In the genomic region with DNA sequence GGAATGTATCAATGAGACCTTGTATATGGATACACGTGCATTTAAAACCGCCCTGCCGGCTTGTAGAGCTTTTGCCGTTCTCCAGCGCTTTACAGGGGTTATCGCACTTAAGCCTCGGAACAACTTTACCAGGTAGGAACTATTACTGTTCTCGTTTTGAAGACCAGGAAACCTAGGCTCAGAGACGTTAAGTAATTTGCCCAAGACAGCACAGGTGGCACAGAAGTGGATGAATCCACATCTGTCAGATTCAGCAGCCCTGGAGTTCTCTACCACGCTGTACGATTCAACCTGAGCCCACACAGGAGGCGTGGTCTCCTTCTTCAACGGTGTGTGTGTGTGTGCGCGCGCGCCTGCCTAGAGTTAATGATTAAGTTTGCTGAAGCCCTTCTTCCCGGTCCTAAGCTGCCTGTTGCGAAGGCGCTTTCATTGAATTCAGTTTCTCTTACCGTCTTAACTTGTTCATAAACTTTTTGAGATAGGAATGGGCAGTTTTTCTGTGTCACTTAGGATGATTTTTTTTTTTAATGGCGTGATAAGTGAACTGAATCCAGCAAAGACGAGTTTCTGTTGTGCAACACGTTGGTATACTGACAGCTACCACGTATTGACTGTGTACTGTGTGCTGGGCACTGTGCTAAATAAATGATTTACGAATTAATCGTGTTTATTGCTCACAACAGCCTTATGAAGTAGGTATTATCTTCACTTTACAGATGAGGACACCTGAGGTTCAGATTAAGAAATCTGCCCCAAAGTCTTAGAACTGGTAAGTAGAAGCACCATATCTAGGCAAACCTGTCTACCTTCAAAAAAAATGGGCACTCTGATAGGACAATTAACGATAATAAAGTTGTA, we compare ENCODE assay signal across 1 cellular context.
TF ChIP-seq lines count a peak whose summit lies in the region.

No MANE protein-coding gene starts in this region.

TF ChIP-seq in K562, 482 proteins besides CTCF, POLR2A, EP300 and RAD21 (continued from another document and continues in another):
- TF ChIP-seq, protein P1, sequence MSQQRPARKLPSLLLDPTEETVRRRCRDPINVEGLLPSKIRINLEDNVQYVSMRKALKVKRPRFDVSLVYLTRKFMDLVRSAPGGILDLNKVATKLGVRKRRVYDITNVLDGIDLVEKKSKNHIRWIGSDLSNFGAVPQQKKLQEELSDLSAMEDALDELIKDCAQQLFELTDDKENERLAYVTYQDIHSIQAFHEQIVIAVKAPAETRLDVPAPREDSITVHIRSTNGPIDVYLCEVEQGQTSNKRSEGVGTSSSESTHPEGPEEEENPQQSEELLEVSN (IDR thresholded peaks at IDR 0.05; ENCODE audit: borderline replicate concordance in 1 of 2, extremely low read depth in 1 of 2, insufficient read depth in 1 of 2, insufficient read length in 1 of 2, low read depth in 1 of 2, low read length in 1 of 2, poor library complexity in 1 of 2, severe bottlenecking in 1 of 2), result peak in 1 of 2 experiments; percentile 3
- TF ChIP-seq ZFPM2 (CRISPR knock-in tag; IDR thresholded peaks at IDR 0.05) (no peak), SMARCA4 (IDR thresholded peaks at IDR 0.05) (0 out of 2 replicates have a peak, but pooled peaks have one; percentile 2), ZNF696 (CRISPR knock-in tag; conservative IDR thresholded peaks at IDR 0.05) (no peak), LEF1 (IDR thresholded peaks at IDR 0.05) (0 out of 2 replicates have a peak, but pooled peaks have one; percentile 8), L3MBTL2 (IDR thresholded peaks at IDR 0.05) (0 out of 2 replicates have a peak, but pooled peaks have one; percentile 16), ZKSCAN1 (IDR thresholded peaks at IDR 0.05; ENCODE audit: low read depth, low read length) (no peak), MEF2A (IDR thresholded peaks at IDR 0.05; ENCODE audit: control insufficient read depth, low read depth, low read length) (no peak), BRD9 (IDR thresholded peaks at IDR 0.05; ENCODE audit: low read depth, partially characterized antibody) (peak; percentile 96), SREBF1 (IDR thresholded peaks at IDR 0.05; ENCODE audit: borderline replicate concordance, low read depth, low read length) (no peak), ZC3H11A (IDR thresholded peaks at IDR 0.05; ENCODE audit: low read depth, low read length) (no peak), ZNF23 (CRISPR knock-in tag; IDR thresholded peaks at IDR 0.05) (no peak), EZH2 (IDR thresholded peaks at IDR 0.05; ENCODE audit: borderline replicate concordance, low read depth, low read length) (no peak), RB1 (IDR thresholded peaks at IDR 0.05; ENCODE audit: low read depth) (no peak), POLR2AphosphoS5 (IDR thresholded peaks at IDR 0.05; ENCODE audit: control insufficient read depth, insufficient read depth, low read depth, low read length) (peak; percentile 56; the same call in 1 of the 2 replicates), C11orf30 (IDR thresholded peaks at IDR 0.05; ENCODE audit: low read depth) (no peak), ARHGAP35 (IDR thresholded peaks at IDR 0.05; ENCODE audit: partially characterized antibody) (no peak), PCBP1 (IDR thresholded peaks at IDR 0.05; ENCODE audit: low read depth, low read length, poor library complexity, severe bottlenecking) (no peak)
- TF ChIP-seq, protein P2, sequence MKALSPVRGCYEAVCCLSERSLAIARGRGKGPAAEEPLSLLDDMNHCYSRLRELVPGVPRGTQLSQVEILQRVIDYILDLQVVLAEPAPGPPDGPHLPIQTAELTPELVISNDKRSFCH (CRISPR knock-in tag; IDR thresholded peaks at IDR 0.05), result no peak
- TF ChIP-seq, protein P2 (tag; IDR thresholded peaks at IDR 0.05), result no peak
- TF ChIP-seq, protein P3, sequence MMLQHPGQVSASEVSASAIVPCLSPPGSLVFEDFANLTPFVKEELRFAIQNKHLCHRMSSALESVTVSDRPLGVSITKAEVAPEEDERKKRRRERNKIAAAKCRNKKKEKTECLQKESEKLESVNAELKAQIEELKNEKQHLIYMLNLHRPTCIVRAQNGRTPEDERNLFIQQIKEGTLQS (IDR thresholded peaks at IDR 0.05), result no peak
- TF ChIP-seq, protein P3 (CRISPR knock-in tag; conservative IDR thresholded peaks at IDR 0.05), result no peak
- TF ChIP-seq, protein P4, sequence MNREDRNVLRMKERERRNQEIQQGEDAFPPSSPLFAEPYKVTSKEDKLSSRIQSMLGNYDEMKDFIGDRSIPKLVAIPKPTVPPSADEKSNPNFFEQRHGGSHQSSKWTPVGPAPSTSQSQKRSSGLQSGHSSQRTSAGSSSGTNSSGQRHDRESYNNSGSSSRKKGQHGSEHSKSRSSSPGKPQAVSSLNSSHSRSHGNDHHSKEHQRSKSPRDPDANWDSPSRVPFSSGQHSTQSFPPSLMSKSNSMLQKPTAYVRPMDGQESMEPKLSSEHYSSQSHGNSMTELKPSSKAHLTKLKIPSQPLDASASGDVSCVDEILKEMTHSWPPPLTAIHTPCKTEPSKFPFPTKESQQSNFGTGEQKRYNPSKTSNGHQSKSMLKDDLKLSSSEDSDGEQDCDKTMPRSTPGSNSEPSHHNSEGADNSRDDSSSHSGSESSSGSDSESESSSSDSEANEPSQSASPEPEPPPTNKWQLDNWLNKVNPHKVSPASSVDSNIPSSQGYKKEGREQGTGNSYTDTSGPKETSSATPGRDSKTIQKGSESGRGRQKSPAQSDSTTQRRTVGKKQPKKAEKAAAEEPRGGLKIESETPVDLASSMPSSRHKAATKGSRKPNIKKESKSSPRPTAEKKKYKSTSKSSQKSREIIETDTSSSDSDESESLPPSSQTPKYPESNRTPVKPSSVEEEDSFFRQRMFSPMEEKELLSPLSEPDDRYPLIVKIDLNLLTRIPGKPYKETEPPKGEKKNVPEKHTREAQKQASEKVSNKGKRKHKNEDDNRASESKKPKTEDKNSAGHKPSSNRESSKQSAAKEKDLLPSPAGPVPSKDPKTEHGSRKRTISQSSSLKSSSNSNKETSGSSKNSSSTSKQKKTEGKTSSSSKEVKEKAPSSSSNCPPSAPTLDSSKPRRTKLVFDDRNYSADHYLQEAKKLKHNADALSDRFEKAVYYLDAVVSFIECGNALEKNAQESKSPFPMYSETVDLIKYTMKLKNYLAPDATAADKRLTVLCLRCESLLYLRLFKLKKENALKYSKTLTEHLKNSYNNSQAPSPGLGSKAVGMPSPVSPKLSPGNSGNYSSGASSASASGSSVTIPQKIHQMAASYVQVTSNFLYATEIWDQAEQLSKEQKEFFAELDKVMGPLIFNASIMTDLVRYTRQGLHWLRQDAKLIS (CRISPR knock-in tag; IDR thresholded peaks at IDR 0.05), result 0 out of 2 replicates have a peak, but pooled peaks have one; percentile 8
- TF ChIP-seq, protein P5, sequence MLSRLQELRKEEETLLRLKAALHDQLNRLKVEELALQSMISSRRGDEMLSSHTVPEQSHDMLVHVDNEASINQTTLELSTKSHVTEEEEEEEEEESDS (CRISPR knock-in tag; IDR thresholded peaks at IDR 0.05), result no peak
- TF ChIP-seq, protein P6, sequence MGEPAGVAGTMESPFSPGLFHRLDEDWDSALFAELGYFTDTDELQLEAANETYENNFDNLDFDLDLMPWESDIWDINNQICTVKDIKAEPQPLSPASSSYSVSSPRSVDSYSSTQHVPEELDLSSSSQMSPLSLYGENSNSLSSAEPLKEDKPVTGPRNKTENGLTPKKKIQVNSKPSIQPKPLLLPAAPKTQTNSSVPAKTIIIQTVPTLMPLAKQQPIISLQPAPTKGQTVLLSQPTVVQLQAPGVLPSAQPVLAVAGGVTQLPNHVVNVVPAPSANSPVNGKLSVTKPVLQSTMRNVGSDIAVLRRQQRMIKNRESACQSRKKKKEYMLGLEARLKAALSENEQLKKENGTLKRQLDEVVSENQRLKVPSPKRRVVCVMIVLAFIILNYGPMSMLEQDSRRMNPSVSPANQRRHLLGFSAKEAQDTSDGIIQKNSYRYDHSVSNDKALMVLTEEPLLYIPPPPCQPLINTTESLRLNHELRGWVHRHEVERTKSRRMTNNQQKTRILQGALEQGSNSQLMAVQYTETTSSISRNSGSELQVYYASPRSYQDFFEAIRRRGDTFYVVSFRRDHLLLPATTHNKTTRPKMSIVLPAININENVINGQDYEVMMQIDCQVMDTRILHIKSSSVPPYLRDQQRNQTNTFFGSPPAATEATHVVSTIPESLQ (CRISPR knock-in tag; IDR thresholded peaks at IDR 0.05), result no peak
- TF ChIP-seq, protein P7, sequence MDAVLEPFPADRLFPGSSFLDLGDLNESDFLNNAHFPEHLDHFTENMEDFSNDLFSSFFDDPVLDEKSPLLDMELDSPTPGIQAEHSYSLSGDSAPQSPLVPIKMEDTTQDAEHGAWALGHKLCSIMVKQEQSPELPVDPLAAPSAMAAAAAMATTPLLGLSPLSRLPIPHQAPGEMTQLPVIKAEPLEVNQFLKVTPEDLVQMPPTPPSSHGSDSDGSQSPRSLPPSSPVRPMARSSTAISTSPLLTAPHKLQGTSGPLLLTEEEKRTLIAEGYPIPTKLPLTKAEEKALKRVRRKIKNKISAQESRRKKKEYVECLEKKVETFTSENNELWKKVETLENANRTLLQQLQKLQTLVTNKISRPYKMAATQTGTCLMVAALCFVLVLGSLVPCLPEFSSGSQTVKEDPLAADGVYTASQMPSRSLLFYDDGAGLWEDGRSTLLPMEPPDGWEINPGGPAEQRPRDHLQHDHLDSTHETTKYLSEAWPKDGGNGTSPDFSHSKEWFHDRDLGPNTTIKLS (IDR thresholded peaks at IDR 0.05; ENCODE audit: borderline replicate concordance, low read depth), result no peak
- TF ChIP-seq, protein P8, sequence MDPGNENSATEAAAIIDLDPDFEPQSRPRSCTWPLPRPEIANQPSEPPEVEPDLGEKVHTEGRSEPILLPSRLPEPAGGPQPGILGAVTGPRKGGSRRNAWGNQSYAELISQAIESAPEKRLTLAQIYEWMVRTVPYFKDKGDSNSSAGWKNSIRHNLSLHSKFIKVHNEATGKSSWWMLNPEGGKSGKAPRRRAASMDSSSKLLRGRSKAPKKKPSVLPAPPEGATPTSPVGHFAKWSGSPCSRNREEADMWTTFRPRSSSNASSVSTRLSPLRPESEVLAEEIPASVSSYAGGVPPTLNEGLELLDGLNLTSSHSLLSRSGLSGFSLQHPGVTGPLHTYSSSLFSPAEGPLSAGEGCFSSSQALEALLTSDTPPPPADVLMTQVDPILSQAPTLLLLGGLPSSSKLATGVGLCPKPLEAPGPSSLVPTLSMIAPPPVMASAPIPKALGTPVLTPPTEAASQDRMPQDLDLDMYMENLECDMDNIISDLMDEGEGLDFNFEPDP (CRISPR knock-in tag; IDR thresholded peaks at IDR 0.05), result no peak
- TF ChIP-seq, protein P9, sequence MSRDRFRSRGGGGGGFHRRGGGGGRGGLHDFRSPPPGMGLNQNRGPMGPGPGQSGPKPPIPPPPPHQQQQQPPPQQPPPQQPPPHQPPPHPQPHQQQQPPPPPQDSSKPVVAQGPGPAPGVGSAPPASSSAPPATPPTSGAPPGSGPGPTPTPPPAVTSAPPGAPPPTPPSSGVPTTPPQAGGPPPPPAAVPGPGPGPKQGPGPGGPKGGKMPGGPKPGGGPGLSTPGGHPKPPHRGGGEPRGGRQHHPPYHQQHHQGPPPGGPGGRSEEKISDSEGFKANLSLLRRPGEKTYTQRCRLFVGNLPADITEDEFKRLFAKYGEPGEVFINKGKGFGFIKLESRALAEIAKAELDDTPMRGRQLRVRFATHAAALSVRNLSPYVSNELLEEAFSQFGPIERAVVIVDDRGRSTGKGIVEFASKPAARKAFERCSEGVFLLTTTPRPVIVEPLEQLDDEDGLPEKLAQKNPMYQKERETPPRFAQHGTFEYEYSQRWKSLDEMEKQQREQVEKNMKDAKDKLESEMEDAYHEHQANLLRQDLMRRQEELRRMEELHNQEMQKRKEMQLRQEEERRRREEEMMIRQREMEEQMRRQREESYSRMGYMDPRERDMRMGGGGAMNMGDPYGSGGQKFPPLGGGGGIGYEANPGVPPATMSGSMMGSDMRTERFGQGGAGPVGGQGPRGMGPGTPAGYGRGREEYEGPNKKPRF (IDR thresholded peaks at IDR 0.05; ENCODE audit: low read depth, low read length), result no peak
- TF ChIP-seq, protein P10, sequence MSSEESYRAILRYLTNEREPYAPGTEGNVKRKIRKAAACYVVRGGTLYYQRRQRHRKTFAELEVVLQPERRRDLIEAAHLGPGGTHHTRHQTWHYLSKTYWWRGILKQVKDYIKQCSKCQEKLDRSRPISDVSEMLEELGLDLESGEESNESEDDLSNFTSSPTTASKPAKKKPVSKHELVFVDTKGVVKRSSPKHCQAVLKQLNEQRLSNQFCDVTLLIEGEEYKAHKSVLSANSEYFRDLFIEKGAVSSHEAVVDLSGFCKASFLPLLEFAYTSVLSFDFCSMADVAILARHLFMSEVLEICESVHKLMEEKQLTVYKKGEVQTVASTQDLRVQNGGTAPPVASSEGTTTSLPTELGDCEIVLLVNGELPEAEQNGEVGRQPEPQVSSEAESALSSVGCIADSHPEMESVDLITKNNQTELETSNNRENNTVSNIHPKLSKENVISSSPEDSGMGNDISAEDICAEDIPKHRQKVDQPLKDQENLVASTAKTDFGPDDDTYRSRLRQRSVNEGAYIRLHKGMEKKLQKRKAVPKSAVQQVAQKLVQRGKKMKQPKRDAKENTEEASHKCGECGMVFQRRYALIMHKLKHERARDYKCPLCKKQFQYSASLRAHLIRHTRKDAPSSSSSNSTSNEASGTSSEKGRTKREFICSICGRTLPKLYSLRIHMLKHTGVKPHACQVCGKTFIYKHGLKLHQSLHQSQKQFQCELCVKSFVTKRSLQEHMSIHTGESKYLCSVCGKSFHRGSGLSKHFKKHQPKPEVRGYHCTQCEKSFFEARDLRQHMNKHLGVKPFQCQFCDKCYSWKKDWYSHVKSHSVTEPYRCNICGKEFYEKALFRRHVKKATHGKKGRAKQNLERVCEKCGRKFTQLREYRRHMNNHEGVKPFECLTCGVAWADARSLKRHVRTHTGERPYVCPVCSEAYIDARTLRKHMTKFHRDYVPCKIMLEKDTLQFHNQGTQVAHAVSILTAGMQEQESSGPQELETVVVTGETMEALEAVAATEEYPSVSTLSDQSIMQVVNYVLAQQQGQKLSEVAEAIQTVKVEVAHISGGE (CRISPR knock-in tag; IDR thresholded peaks at IDR 0.05), result no peak
- TF ChIP-seq, protein P11, sequence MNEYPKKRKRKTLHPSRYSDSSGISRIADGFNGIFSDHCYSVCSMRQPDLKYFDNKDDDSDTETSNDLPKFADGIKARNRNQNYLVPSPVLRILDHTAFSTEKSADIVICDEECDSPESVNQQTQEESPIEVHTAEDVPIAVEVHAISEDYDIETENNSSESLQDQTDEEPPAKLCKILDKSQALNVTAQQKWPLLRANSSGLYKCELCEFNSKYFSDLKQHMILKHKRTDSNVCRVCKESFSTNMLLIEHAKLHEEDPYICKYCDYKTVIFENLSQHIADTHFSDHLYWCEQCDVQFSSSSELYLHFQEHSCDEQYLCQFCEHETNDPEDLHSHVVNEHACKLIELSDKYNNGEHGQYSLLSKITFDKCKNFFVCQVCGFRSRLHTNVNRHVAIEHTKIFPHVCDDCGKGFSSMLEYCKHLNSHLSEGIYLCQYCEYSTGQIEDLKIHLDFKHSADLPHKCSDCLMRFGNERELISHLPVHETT (CRISPR knock-in tag; conservative IDR thresholded peaks at IDR 0.05 in 1 of 2, IDR thresholded peaks at IDR 0.05 in 1 of 2), result no peak
